23 cellular contexts compared by ENCODE assay signal in the genomic region with DNA sequence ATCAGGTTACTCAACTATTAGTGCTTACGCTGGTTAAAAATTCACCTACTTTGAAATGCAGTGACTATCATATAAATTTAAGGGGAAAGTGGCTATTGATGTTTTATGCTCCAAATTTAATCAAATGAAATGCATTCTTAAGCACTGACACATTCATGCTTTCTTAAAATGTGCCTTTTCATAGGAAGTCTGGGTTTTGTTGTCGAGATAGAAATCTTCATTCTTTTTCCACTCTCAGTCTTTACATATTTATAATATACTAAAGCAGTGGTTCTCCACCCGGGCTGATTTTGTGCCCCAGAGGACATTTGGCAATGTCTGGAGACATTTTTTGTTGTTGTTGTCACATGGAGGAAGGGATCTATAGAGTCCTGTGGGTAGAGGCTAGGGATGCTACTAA.
DNase-seq lines count a peak whose midpoint lies in the region; ATAC-seq and TF ChIP-seq lines count a peak whose summit lies in the region.
"Had no signal": no experiment of that assay in that cellular context is flagged by ENCODE, and none has a peak within 500 bp of the region (broad histone marks: within the 10 kb centered on the region; RNA-seq: fewer than 3 reads in every experiment).

No MANE protein-coding gene starts in this region.

- POLR2A ChIA-PET in SK-N-SH (lab: Yijun Ruan, JAX) = no interaction called here

- CTCF ChIA-PET in SK-N-SH (lab: Yijun Ruan, JAX) = no interaction called here

- H3K9me2 ChIP-seq in SK-N-SH = no peaks in the 10 kb centered on the region

- H3K4me1 ChIP-seq in SK-N-SH (ENCODE audit: control insufficient read depth in 1 of 2, insufficient read depth in 2 of 2, low read depth in 1 of 2, low read length in 1 of 2) (no peaks in the 10 kb centered on the region), adipocyte (ENCODE audit: control insufficient read depth, insufficient read depth, low read length) (no peaks in the 10 kb centered on the region)
- H3K4me1 ChIP-seq: A549, BE2C, BLaER1 had no signal

- H3K36me3 ChIP-seq in SK-N-SH (replicated peaks in 1 of 2; ENCODE audit: control insufficient read depth in 1 of 2, insufficient read depth in 2 of 2, low read length in 1 of 2) = no peaks in the 10 kb centered on the region
- H3K36me3 ChIP-seq in adipocyte (ENCODE audit: control insufficient read depth, insufficient read depth, low read length, severe bottlenecking) = no peaks in the 10 kb centered on the region
- H3K36me3 ChIP-seq: BE2C, BLaER1 had no signal

- no peaks in the 10 kb centered on the region for H4K20me1 ChIP-seq in SK-N-SH (ENCODE audit: insufficient read depth)
- H4K20me1 ChIP-seq: BLaER1 had no signal

- TF ChIP-seq RAD21 in SK-N-SH (IDR thresholded peaks at IDR 0.05; ENCODE audit: low read length) = no peak

- H3K4me3 ChIP-seq in SK-N-SH (ENCODE audit: low read depth in 2 of 2, low read length in 1 of 2) (no peak overlapping the region), adipocyte (ENCODE audit: low read length) (no peak overlapping the region)
- H3K4me3 ChIP-seq: A549, BLaER1, GM12878 had no signal

- no peaks in the 10 kb centered on the region for H3K79me2 ChIP-seq in SK-N-SH (ENCODE audit: insufficient read depth)

- H3K9me3 ChIP-seq in SK-N-SH = no peaks in the 10 kb centered on the region
- H3K9me3 ChIP-seq in adipocyte (ENCODE audit: control insufficient read depth, low read length) = no peaks in the 10 kb centered on the region
- H3K9me3 ChIP-seq: A549, BE2C, BLaER1 had no signal

- no peak for DNase-seq in SK-N-SH
- DNase-seq in adipocyte (ENCODE audit: low read depth) = peak; percentile 69
- no peak for DNase-seq in NCI-H1105 treated with DMSO at 0.1 percent for 48 hours (lab: John Stamatoyannopoulos, UW)
- DNase-seq in HuH-7 (ENCODE audit: low spot score) = no peak
- DNase-seq: ACHN; BE2C; C1 segment of cervical spinal cord; CD4-positive, alpha-beta memory T cell; CD4-positive, CD25-positive, alpha-beta regulatory T cell; CD8-positive, alpha-beta memory T cell; COR-L47; DMS 273 treated with DMSO at 0.1 percent for 48 hours; DMS153; DMS53; DMS79; DND-41; EL; GDM1 had no signal

- H2AFZ ChIP-seq in SK-N-SH (ENCODE audit: low read depth) = no peak overlapping the region

- H3K9ac ChIP-seq in SK-N-SH (no peak overlapping the region), adipocyte (ENCODE audit: low read length) (no peak overlapping the region)
- H3K9ac ChIP-seq: BLaER1 had no signal

- no peak for TF ChIP-seq EP300 in SK-N-SH (IDR thresholded peaks at IDR 0.05; ENCODE audit: borderline replicate concordance in 1 of 2, low read depth in 1 of 2, low read length in 1 of 2)

- 12% methylated on average over 3 of the region's 3 CpGs for WGBS in SK-N-SH (ENCODE audit: low lambda C conversion rate)

- H3K27me3 ChIP-seq in SK-N-SH (ENCODE audit: insufficient read depth) (no peaks in the 10 kb centered on the region), adipocyte (replicated peaks; ENCODE audit: control insufficient read depth, insufficient read depth, low read length) (no peaks in the 10 kb centered on the region)
- H3K27me3 ChIP-seq: BE2C, BLaER1 had no signal

- ATAC-seq in SK-N-SH treated with all-trans-retinoic acid at 6 μM for 48 hours = no peak
- ATAC-seq: A549, GM12878 had no signal

- no peak for TF ChIP-seq CTCF in SK-N-SH (IDR thresholded peaks at IDR 0.05)

- H3K4me2 ChIP-seq in SK-N-SH = no peak overlapping the region
- H3K4me2 ChIP-seq: A549, BLaER1 had no signal

- H3F3A ChIP-seq in SK-N-SH (replicated peaks; ENCODE audit: insufficient read depth) = no peaks in the 10 kb centered on the region

- no peak overlapping the region for H3K27ac ChIP-seq in SK-N-SH (ENCODE audit: low read depth in 2 of 2, low read length in 1 of 2)
- H3K27ac ChIP-seq: 22Rv1, A549, BLaER1 had no signal

TF ChIP-seq in SK-N-SH treated with all-trans-retinoic acid at 6 μM for 48 hours, 23 proteins besides CTCF, POLR2A, EP300 and RAD21:
- TF ChIP-seq ZNF8 (CRISPR knock-in tag; IDR thresholded peaks at IDR 0.05) (no peak), BACH2 (CRISPR knock-in tag; IDR thresholded peaks at IDR 0.05; ENCODE audit: borderline replicate concordance) (no peak), ISL1 (CRISPR knock-in tag; IDR thresholded peaks at IDR 0.05) (peak; percentile 52)

TF ChIP-seq in SK-N-SH, 30 proteins besides CTCF, POLR2A, EP300 and RAD21:
- TF ChIP-seq YY1 (IDR thresholded peaks at IDR 0.05; ENCODE audit: low read depth) (no peak), EZH2phosphoT487 (IDR thresholded peaks at IDR 0.05; ENCODE audit: borderline replicate concordance, low read depth) (no peak), RCOR1 (IDR thresholded peaks at IDR 0.05; ENCODE audit: low read length) (no peak), FOXM1 (IDR thresholded peaks at IDR 0.05; ENCODE audit: low read depth) (no peak), NFIC (IDR thresholded peaks at IDR 0.05; ENCODE audit: borderline replicate concordance) (no peak), NRF1 (IDR thresholded peaks at IDR 0.05; ENCODE audit: low read depth, low read length) (no peak), ELF1 (IDR thresholded peaks at IDR 0.05) (no peak), JUND (IDR thresholded peaks at IDR 0.05) (no peak), CHD2 (IDR thresholded peaks at IDR 0.05; ENCODE audit: low read length, partially characterized antibody) (no peak), FOSL2 (IDR thresholded peaks at IDR 0.05; ENCODE audit: borderline replicate concordance, low read depth) (no peak), GATA2 (CRISPR knock-in tag; IDR thresholded peaks at IDR 0.05) (no peak)
- TF ChIP-seq, protein P1, sequence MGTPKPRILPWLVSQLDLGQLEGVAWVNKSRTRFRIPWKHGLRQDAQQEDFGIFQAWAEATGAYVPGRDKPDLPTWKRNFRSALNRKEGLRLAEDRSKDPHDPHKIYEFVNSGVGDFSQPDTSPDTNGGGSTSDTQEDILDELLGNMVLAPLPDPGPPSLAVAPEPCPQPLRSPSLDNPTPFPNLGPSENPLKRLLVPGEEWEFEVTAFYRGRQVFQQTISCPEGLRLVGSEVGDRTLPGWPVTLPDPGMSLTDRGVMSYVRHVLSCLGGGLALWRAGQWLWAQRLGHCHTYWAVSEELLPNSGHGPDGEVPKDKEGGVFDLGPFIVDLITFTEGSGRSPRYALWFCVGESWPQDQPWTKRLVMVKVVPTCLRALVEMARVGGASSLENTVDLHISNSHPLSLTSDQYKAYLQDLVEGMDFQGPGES (IDR thresholded peaks at IDR 0.05; ENCODE audit: low read depth, low read length) = no peak
- TF ChIP-seq, protein P2, sequence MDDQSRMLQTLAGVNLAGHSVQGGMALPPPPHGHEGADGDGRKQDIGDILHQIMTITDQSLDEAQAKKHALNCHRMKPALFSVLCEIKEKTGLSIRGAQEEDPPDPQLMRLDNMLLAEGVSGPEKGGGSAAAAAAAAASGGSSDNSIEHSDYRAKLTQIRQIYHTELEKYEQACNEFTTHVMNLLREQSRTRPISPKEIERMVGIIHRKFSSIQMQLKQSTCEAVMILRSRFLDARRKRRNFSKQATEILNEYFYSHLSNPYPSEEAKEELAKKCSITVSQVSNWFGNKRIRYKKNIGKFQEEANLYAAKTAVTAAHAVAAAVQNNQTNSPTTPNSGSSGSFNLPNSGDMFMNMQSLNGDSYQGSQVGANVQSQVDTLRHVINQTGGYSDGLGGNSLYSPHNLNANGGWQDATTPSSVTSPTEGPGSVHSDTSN (IDR thresholded peaks at IDR 0.05) = no peak
- TF ChIP-seq, protein P3, sequence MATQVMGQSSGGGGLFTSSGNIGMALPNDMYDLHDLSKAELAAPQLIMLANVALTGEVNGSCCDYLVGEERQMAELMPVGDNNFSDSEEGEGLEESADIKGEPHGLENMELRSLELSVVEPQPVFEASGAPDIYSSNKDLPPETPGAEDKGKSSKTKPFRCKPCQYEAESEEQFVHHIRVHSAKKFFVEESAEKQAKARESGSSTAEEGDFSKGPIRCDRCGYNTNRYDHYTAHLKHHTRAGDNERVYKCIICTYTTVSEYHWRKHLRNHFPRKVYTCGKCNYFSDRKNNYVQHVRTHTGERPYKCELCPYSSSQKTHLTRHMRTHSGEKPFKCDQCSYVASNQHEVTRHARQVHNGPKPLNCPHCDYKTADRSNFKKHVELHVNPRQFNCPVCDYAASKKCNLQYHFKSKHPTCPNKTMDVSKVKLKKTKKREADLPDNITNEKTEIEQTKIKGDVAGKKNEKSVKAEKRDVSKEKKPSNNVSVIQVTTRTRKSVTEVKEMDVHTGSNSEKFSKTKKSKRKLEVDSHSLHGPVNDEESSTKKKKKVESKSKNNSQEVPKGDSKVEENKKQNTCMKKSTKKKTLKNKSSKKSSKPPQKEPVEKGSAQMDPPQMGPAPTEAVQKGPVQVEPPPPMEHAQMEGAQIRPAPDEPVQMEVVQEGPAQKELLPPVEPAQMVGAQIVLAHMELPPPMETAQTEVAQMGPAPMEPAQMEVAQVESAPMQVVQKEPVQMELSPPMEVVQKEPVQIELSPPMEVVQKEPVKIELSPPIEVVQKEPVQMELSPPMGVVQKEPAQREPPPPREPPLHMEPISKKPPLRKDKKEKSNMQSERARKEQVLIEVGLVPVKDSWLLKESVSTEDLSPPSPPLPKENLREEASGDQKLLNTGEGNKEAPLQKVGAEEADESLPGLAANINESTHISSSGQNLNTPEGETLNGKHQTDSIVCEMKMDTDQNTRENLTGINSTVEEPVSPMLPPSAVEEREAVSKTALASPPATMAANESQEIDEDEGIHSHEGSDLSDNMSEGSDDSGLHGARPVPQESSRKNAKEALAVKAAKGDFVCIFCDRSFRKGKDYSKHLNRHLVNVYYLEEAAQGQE (IDR thresholded peaks at IDR 0.05; ENCODE audit: low read depth, low read length) = no peak
- TF ChIP-seq, protein P4, sequence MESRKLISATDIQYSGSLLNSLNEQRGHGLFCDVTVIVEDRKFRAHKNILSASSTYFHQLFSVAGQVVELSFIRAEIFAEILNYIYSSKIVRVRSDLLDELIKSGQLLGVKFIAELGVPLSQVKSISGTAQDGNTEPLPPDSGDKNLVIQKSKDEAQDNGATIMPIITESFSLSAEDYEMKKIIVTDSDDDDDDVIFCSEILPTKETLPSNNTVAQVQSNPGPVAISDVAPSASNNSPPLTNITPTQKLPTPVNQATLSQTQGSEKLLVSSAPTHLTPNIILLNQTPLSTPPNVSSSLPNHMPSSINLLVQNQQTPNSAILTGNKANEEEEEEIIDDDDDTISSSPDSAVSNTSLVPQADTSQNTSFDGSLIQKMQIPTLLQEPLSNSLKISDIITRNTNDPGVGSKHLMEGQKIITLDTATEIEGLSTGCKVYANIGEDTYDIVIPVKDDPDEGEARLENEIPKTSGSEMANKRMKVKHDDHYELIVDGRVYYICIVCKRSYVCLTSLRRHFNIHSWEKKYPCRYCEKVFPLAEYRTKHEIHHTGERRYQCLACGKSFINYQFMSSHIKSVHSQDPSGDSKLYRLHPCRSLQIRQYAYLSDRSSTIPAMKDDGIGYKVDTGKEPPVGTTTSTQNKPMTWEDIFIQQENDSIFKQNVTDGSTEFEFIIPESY (IDR thresholded peaks at IDR 0.05; ENCODE audit: borderline replicate concordance, low read depth) = no peak
